Comparison of ENCODE assay signal across 21 cellular contexts in the genomic region with DNA sequence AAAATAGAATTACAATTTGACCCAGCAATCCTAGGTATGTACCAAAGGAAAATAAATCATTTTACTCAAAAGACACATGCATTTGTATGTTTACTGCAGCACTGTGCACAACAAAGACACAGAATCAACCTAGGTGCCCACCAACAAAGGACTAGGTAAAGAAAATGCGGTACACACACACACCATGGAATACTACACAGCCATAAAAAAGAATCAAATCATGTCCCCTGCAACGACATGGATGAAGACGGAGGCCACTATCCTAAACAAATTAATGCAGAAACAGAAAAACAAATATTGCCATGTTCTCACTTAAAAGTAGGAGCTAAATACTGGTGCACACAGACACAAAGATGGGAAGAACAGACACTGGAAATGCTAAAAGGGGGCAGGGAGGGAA. TPM values are rescaled to one million over a fixed set of nuclear protein-coding genes. Genes with fewer than 3 reads are reported as not detected.
DNase-seq lines count a peak whose midpoint lies in the region; ATAC-seq, FAIRE-seq and TF ChIP-seq lines count a peak whose summit lies in the region.
"Had no signal": no experiment of that assay in that cellular context is flagged by ENCODE, and none has a peak within 500 bp of the region (broad histone marks: within the 10 kb centered on the region; RNA-seq: fewer than 3 reads in every experiment).

No MANE protein-coding gene starts in this region.

- TF ChIP-seq CTCF in CD4-positive, alpha-beta T cell (IDR thresholded peaks at IDR 0.05) = no peak
- no peak for TF ChIP-seq CTCF in CD8-positive, alpha-beta T cell (IDR thresholded peaks at IDR 0.05)
- TF ChIP-seq CTCF in astrocyte (IDR thresholded peaks at IDR 0.05; ENCODE audit: insufficient read depth, low read depth, low read length) = no peak
- TF ChIP-seq CTCF in HepG2 (CRISPR knock-in tag; IDR thresholded peaks at IDR 0.05) = no peak

- H3K27me3 ChIP-seq in CD4-positive, alpha-beta T cell (ENCODE audit: control insufficient read depth, insufficient read depth, low read length) = no peaks in the 10 kb centered on the region
- no peaks in the 10 kb centered on the region for H3K27me3 ChIP-seq in CD8-positive, alpha-beta T cell (ENCODE audit: insufficient read depth, low read length)
- H3K27me3 ChIP-seq in astrocyte (ENCODE audit: insufficient read depth, low read length) = no peaks in the 10 kb centered on the region
- H3K27me3 ChIP-seq in HepG2 (ENCODE audit: control insufficient read depth in 1 of 2, insufficient read depth in 2 of 2, low read length in 2 of 2) = no peaks in the 10 kb centered on the region

- no peak overlapping the region for H3K27ac ChIP-seq in CD4-positive, alpha-beta T cell (ENCODE audit: low read depth, low read length)
- no peak overlapping the region for H3K27ac ChIP-seq in CD8-positive, alpha-beta T cell (ENCODE audit: low read depth, low read length)
- H3K27ac ChIP-seq in astrocyte (ENCODE audit: low read depth, low read length) (no peak overlapping the region), HepG2 (ENCODE audit: extremely low read length, insufficient read depth, low read length) (no peak overlapping the region)
- H3K27ac ChIP-seq: C4-2B, GM23248, KMS-11 had no signal

- DNase-seq in CD4-positive, alpha-beta T cell = no peak
- no peak for DNase-seq in CD8-positive, alpha-beta T cell
- no peak for DNase-seq in astrocyte (ENCODE audit: low read depth)
- no peak for DNase-seq in memory B cell (ENCODE audit: low spot score in 2 of 2)
- DNase-seq in HepG2 (ENCODE audit: low spot score) = no peak
- no peak for DNase-seq in stimulated activated CD4-positive, alpha-beta T cell treated with anti-CD3 and anti-CD28 coated beads, Interleukin-4, amount 100 ng/mL, for 4 hours
- DNase-seq: GM23248, H7, IMR-90, MM.1S, NCI-H2029, NCI-H446, NCI-H524 treated with DMSO at 0.1 percent for 48 hours, NCI-H774, SIG-M5 had no signal

- BruUV-seq in HepG2 (replicated peaks; lab: Mats Ljungman, UMichigan) = no TSS peak

- H3K27me3 Mint-ChIP-seq in CD4-positive, alpha-beta T cell = no peaks in the 10 kb centered on the region
- no peaks in the 10 kb centered on the region for H3K27me3 Mint-ChIP-seq in CD8-positive, alpha-beta T cell (ENCODE audit: low read depth)
- H3K27me3 Mint-ChIP-seq in astrocyte (ENCODE audit: low read depth, unreplicated experiment) = no peaks in the 10 kb centered on the region
- H3K27me3 Mint-ChIP-seq in memory B cell = no peaks in the 10 kb centered on the region
- no peaks in the 10 kb centered on the region for H3K27me3 Mint-ChIP-seq in stimulated activated memory B cell treated with anti-CD40 and anti-IgM and Interleukin-4, amounts not matched to agents 10 μg/mL and 1 μg/mL and 100 μg/mL, for 72 hours

- intact Hi-C loops in CD4-positive, alpha-beta T cell (cut with DNase I, micrococcal nuclease) = no loop called here
- intact Hi-C loops in CD8-positive, alpha-beta T cell (cut with DNase I, micrococcal nuclease) = no loop called here
- intact Hi-C loops in HepG2 (cut with micrococcal nuclease; ENCODE audit: unreplicated experiment) = no loop called here

- H3K4me3 Mint-ChIP-seq in CD4-positive, alpha-beta T cell = no peak overlapping the region
- no peak overlapping the region for H3K4me3 Mint-ChIP-seq in CD8-positive, alpha-beta T cell
- peak overlapping the region; percentile 6 for H3K4me3 Mint-ChIP-seq in astrocyte (ENCODE audit: unreplicated experiment)
- H3K4me3 Mint-ChIP-seq in memory B cell = no peak overlapping the region
- H3K4me3 Mint-ChIP-seq in stimulated activated memory B cell treated with anti-CD40 and anti-IgM and Interleukin-4, amounts not matched to agents 10 μg/mL and 1 μg/mL and 100 μg/mL, for 72 hours = no peak overlapping the region

- H3K9me3 ChIP-seq in CD4-positive, alpha-beta T cell (ENCODE audit: control insufficient read depth, low read length) = no peaks in the 10 kb centered on the region
- no peaks in the 10 kb centered on the region for H3K9me3 ChIP-seq in CD8-positive, alpha-beta T cell (ENCODE audit: low read length)
- H3K9me3 ChIP-seq in astrocyte (ENCODE audit: insufficient read depth, low read depth, low read length) (no peaks in the 10 kb centered on the region), HepG2 (ENCODE audit: low read length) (no peaks in the 10 kb centered on the region)

- H4K20me1 ChIP-seq in astrocyte (ENCODE audit: insufficient read depth, low read length) (peaks cover 16% of the 10 kb centered on the region), HepG2 (ENCODE audit: insufficient read depth, low read length) (no peaks in the 10 kb centered on the region)

- no peak for FAIRE-seq in astrocyte (lab: Jason Lieb, UNC)
- no peak for FAIRE-seq in HepG2 (lab: Jason Lieb, UNC)
- FAIRE-seq: GM18507, RCC 7860 had no signal

- H3K36me3 ChIP-seq in CD8-positive, alpha-beta T cell (ENCODE audit: insufficient read depth, low read length) = peaks cover 5% of the 10 kb centered on the region
- H3K36me3 ChIP-seq in astrocyte (ENCODE audit: insufficient read depth, low read length) (peaks cover 12% of the 10 kb centered on the region), HepG2 (replicated peaks in 1 of 2; ENCODE audit: control insufficient read depth in 1 of 2, insufficient read depth in 2 of 2, low read length in 2 of 2) (peaks cover 11 to 56% of the 10 kb centered on the region in 2 experiments)

- H3K4me1 Mint-ChIP-seq in CD4-positive, alpha-beta T cell (ENCODE audit: low read depth) = peaks cover 71% of the 10 kb centered on the region
- H3K4me1 Mint-ChIP-seq in CD8-positive, alpha-beta T cell (ENCODE audit: low read depth) = peaks cover 76% of the 10 kb centered on the region
- H3K4me1 Mint-ChIP-seq in astrocyte (ENCODE audit: low read depth, unreplicated experiment) (peaks cover 17% of the 10 kb centered on the region), memory B cell (peaks cover 5% of the 10 kb centered on the region)
- H3K4me1 Mint-ChIP-seq in stimulated activated memory B cell treated with anti-CD40 and anti-IgM and Interleukin-4, amounts not matched to agents 10 μg/mL and 1 μg/mL and 100 μg/mL, for 72 hours = peaks cover 5% of the 10 kb centered on the region

- WGBS in HepG2 (ENCODE audit: low lambda C conversion rate) = 96% methylated on average over 3 of the region's 3 CpGs

- no peak overlapping the region for H3K4me2 ChIP-seq in astrocyte (ENCODE audit: low read length)
- H3K4me2 ChIP-seq in HepG2 (ENCODE audit: low read depth, low read length) = no peak overlapping the region
- H3K4me2 ChIP-seq: KMS-11 had no signal

- peaks cover 19% of the 10 kb centered on the region for H3K4me1 ChIP-seq in CD8-positive, alpha-beta T cell (ENCODE audit: insufficient read depth, low read length)
- H3K4me1 ChIP-seq in astrocyte (ENCODE audit: insufficient read depth, low read length) = no peaks in the 10 kb centered on the region
- peaks cover 36% of the 10 kb centered on the region for H3K4me1 ChIP-seq in HepG2 (ENCODE audit: insufficient read depth, low read length)

- no peaks in the 10 kb centered on the region for H3K9me3 Mint-ChIP-seq in CD4-positive, alpha-beta T cell
- no peaks in the 10 kb centered on the region for H3K9me3 Mint-ChIP-seq in CD8-positive, alpha-beta T cell
- no peaks in the 10 kb centered on the region for H3K9me3 Mint-ChIP-seq in astrocyte (ENCODE audit: unreplicated experiment)
- H3K9me3 Mint-ChIP-seq in memory B cell = no peaks in the 10 kb centered on the region
- H3K9me3 Mint-ChIP-seq in stimulated activated memory B cell treated with anti-CD40 and anti-IgM and Interleukin-4, amounts not matched to agents 10 μg/mL and 1 μg/mL and 100 μg/mL, for 72 hours = no peaks in the 10 kb centered on the region

- H3K36me3 Mint-ChIP-seq in CD4-positive, alpha-beta T cell (ENCODE audit: low read depth) = peaks cover 81% of the 10 kb centered on the region
- peaks cover 68% of the 10 kb centered on the region for H3K36me3 Mint-ChIP-seq in CD8-positive, alpha-beta T cell
- peaks cover 12% of the 10 kb centered on the region for H3K36me3 Mint-ChIP-seq in astrocyte (ENCODE audit: low read depth, unreplicated experiment)
- H3K36me3 Mint-ChIP-seq in memory B cell = peaks cover 34% of the 10 kb centered on the region
- H3K36me3 Mint-ChIP-seq in stimulated activated memory B cell treated with anti-CD40 and anti-IgM and Interleukin-4, amounts not matched to agents 10 μg/mL and 1 μg/mL and 100 μg/mL, for 72 hours = peaks cover 44% of the 10 kb centered on the region

- ATAC-seq in CD4-positive, alpha-beta T cell (ENCODE audit: poor library complexity) = no peak
- no peak for ATAC-seq in CD8-positive, alpha-beta T cell
- ATAC-seq in memory B cell (ENCODE audit: low read depth) (no peak), HG03097 (IDR thresholded peaks at IDR 0.05; ENCODE audit: low FRiP score, unreplicated experiment) (no peak), HepG2 (no peak)
- ATAC-seq in stimulated activated memory B cell treated with anti-CD40 and anti-IgM and Interleukin-4, amounts not matched to agents 10 μg/mL and 1 μg/mL and 100 μg/mL, for 72 hours = no peak

- TF ChIP-seq EP300 in HepG2 (IDR thresholded peaks at IDR 0.05; ENCODE audit: low read depth in 2 of 2, low read length in 2 of 2) (no peak), HepG2 (CRISPR knock-in tag; IDR thresholded peaks at IDR 0.05; ENCODE audit: borderline replicate concordance) (no peak)

- TF ChIP-seq RAD21 in HepG2 (CRISPR knock-in tag; IDR thresholded peaks at IDR 0.05) = no peak

- H3K9ac ChIP-seq in astrocyte (ENCODE audit: low read length) = no peak overlapping the region
- no peak overlapping the region for H3K9ac ChIP-seq in HepG2 (ENCODE audit: insufficient read depth, low read depth, low read length)
- H3K9ac ChIP-seq: GM23248, KMS-11 had no signal

- peak overlapping the region; percentile 98 for H3K27ac Mint-ChIP-seq in CD4-positive, alpha-beta T cell
- peak overlapping the region; percentile 78 for H3K27ac Mint-ChIP-seq in CD8-positive, alpha-beta T cell
- H3K27ac Mint-ChIP-seq in astrocyte (ENCODE audit: unreplicated experiment) (no peak overlapping the region), memory B cell (peak overlapping the region; percentile 84)
- H3K27ac Mint-ChIP-seq in stimulated activated memory B cell treated with anti-CD40 and anti-IgM and Interleukin-4, amounts not matched to agents 10 μg/mL and 1 μg/mL and 100 μg/mL, for 72 hours = no peak overlapping the region

- H2AFZ ChIP-seq in astrocyte (ENCODE audit: low read depth, low read length) (no peak overlapping the region), HepG2 (ENCODE audit: low read length) (no peak overlapping the region)
- H2AFZ ChIP-seq: GM23248 had no signal

- POLR2A ChIA-PET in CD4-positive, alpha-beta T cell (lab: Charles Lee) = no interaction called here
- POLR2A ChIA-PET in CD8-positive, alpha-beta T cell (lab: Charles Lee) = interaction anchor here (1.2 to 1.6 kb wide), 3 partner anchors 12 to 58 kb away, joined by 3 to 5 read pairs (median 4); no protein-coding TSS in a partner anchor
- POLR2A ChIA-PET in HepG2 (lab: Yijun Ruan, JAX) = no interaction called here

- H3K4me3 ChIP-seq in CD8-positive, alpha-beta T cell (ENCODE audit: low read depth, low read length) = no peak overlapping the region
- H3K4me3 ChIP-seq in astrocyte (ENCODE audit: insufficient read depth, low read depth, low read length) = no peak overlapping the region
- no peak overlapping the region for H3K4me3 ChIP-seq in HepG2 (replicated peaks in 1 of 3; ENCODE audit: insufficient read depth in 1 of 3, low read depth in 2 of 3, low read length in 3 of 3)
- H3K4me3 ChIP-seq: GM23248 had no signal

- H3K79me2 ChIP-seq in astrocyte (ENCODE audit: insufficient read depth, low read length) (no peaks in the 10 kb centered on the region), HepG2 (ENCODE audit: insufficient read depth, low read length) (no peaks in the 10 kb centered on the region)

- CTCF ChIA-PET in CD4-positive, alpha-beta T cell (lab: Charles Lee) = no interaction called here
- CTCF ChIA-PET in CD8-positive, alpha-beta T cell (lab: Charles Lee) = interaction anchor here (1.6 kb wide), 1 partner anchor 22 kb away, joined by 6 read pairs; no protein-coding TSS in a partner anchor
- CTCF ChIA-PET in HepG2 (lab: Yijun Ruan, JAX; ENCODE audit: low intra/inter-chr PET ratio, low total read pairs) = no interaction called here

- in situ Hi-C loops in HepG2 (cut with HindIII; ENCODE audit: extremely low pct_ligation_motif_present, low pct_unique_long_range_greater_than_20kb) = no loop called here

- no peak for TF ChIP-seq POLR2A in HepG2 (IDR thresholded peaks at IDR 0.05; ENCODE audit: insufficient read depth in 1 of 2, low read depth in 2 of 2, low read length in 2 of 2)

RNA-seq across cellular contexts. Expression of gene BRD7, which starts 36.2 kb away (rescaled TPM):
- total RNA-seq in CD4-positive, alpha-beta T cell = 100 to 1,000 TPM in 1 of 2 experiments, 10 to 100 TPM in 1; 95.4 to 103 TPM
- total RNA-seq in CD8-positive, alpha-beta T cell = 100 to 1,000 TPM; 113 to 117 TPM
- total RNA-seq in astrocyte = 54.8 and 58.5 TPM in 2 replicates
- total RNA-seq in HepG2 (2016; rRNA removed; fragmentation: Illumina TruSeq; extraction: Trizol) = 149 and 169 TPM in 2 replicates
- 102 and 109 TPM in 2 replicates for total RNA-seq in HepG2 (2016; cell fraction: cytosol; rRNA removed; fragmentation: Illumina TruSeq; extraction: Trizol; ENCODE audit: low read depth)
- total RNA-seq in HepG2 (2016; cell fraction: insoluble cytoplasmic fraction; rRNA removed; fragmentation: Illumina TruSeq; extraction: Trizol) = 149 and 160 TPM in 2 replicates
- 211 and 234 TPM in 2 replicates for total RNA-seq in HepG2 (2016; cell fraction: membrane; rRNA removed; fragmentation: Illumina TruSeq; extraction: Trizol)
- total RNA-seq in HepG2 (2016; cell fraction: nucleus; rRNA removed; fragmentation: Illumina TruSeq; extraction: Trizol) = 80.9 and 96.6 TPM in 2 replicates
- polyA plus RNA-seq in HepG2 (2011; rRNA removed) = 68.3 and 82.3 TPM in 2 replicates
- 30.2 and 39.5 TPM in 2 replicates for polyA plus RNA-seq in HepG2 (2011; cell fraction: cytosol; rRNA removed)
- polyA plus RNA-seq in HepG2 (2011; cell fraction: nucleus; rRNA removed) = 39.2 and 41.3 TPM in 2 replicates
- polyA plus RNA-seq in HepG2 (2012) = 76.6 and 93.4 TPM in 2 replicates
- 116 and 129 TPM in 2 replicates for polyA plus RNA-seq in HepG2 (2016; cell fraction: cytosol; fragmentation: Illumina TruSeq; extraction: Trizol; ENCODE audit: low read depth)
- polyA plus RNA-seq in HepG2 (2016; cell fraction: insoluble cytoplasmic fraction; fragmentation: Illumina TruSeq; extraction: Trizol; ENCODE audit: low read depth) = 172 and 183 TPM in 2 replicates
- polyA plus RNA-seq in HepG2 (2016; cell fraction: membrane; fragmentation: Illumina TruSeq; extraction: Trizol; ENCODE audit: low read depth) = 185 and 200 TPM in 2 replicates
- polyA plus RNA-seq in HepG2 (2016; cell fraction: nucleus; fragmentation: Illumina TruSeq; extraction: Trizol; ENCODE audit: insufficient read depth, low read depth) = 132 and 135 TPM in 2 replicates
- polyA minus RNA-seq in HepG2 (2011; rRNA and poly(A)+ RNA removed; ENCODE audit: low replicate concordance) = 44.7 and 45.9 TPM in 2 replicates
- 31.4 and 39.7 TPM in 2 replicates for polyA minus RNA-seq in HepG2 (2011; cell fraction: cytosol; rRNA and poly(A)+ RNA removed)
- polyA minus RNA-seq in HepG2 (2011; cell fraction: nucleus; rRNA and poly(A)+ RNA removed) = 67.1 and 72.9 TPM in 2 replicates

Comparison
In these comparisons a context has a peak if more than half of its experiments do, and no peak if none do; other contexts are left out.
1. H3K27ac Mint-ChIP-seq: peak in CD4-positive, alpha-beta T cell (single experiment), CD8-positive, alpha-beta T cell (single experiment) and memory B cell (single experiment); none in astrocyte (single experiment) and stimulated activated memory B cell treated with anti-CD40 and anti-IgM and Interleukin-4, amounts not matched to agents 10 μg/mL and 1 μg/mL and 100 μg/mL, for 72 hours (single experiment).